ENCODE assay signal across 1 cellular context in the genomic region with DNA sequence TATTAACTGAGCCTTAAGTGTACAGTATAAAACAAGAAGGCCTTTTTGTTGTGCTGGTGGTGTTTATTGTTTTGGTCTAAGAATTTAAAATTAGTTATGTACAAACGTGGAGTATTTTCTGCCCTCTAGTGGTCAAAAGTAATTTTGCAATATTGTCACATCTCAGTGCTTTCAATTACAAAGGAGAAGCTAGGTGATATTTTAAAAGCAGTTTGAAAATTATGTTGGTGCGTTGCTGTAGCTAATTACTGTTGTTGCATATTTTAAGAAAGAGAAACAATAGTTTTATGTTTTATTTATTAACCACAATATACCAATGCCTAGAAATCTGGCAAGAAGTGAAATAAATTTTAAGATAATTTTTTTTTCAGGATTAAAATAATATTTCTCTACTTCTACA.
TF ChIP-seq lines count a peak whose summit lies in the region.

No MANE protein-coding gene starts in this region.

TF ChIP-seq in IMR-90, 13 proteins besides CTCF, POLR2A, EP300 and RAD21:
- TF ChIP-seq MXI1 (IDR thresholded peaks at IDR 0.05; ENCODE audit: borderline replicate concordance, low read depth, low read length): no peak
- TF ChIP-seq CHD1 (IDR thresholded peaks at IDR 0.05; ENCODE audit: low read depth, low read length): no peak
- no peak for TF ChIP-seq RCOR1 (IDR thresholded peaks at IDR 0.05; ENCODE audit: insufficient replicate concordance, low read length)
- TF ChIP-seq SMC3 (IDR thresholded peaks at IDR 0.05; ENCODE audit: low read depth, low read length): no peak
- TF ChIP-seq RFX5 (IDR thresholded peaks at IDR 0.05; ENCODE audit: low read depth, low read length): no peak
TF ChIP-seq in IMR-90: peak in this region for 0.
